1 cellular context compared by ENCODE assay signal in genomic region chr9:112541690-112542089, GRCh38.
A peak's percentile ranks its signal among the peaks of the same experiment; 100 is the strongest.
TF ChIP-seq lines count a peak whose summit lies in the region.

No MANE protein-coding gene starts in this region.

TF ChIP-seq in K562, 482 proteins besides CTCF, POLR2A, EP300 and RAD21 (continues in another document):
- TF ChIP-seq SMARCE1 (IDR thresholded peaks at IDR 0.05) (peak; percentile 46; the same call in 1 of the 2 replicates), MCM7 (IDR thresholded peaks at IDR 0.05) (no peak), ELK1 (CRISPR knock-in tag; IDR thresholded peaks at IDR 0.05) (no peak), ZBTB11 (CRISPR knock-in tag; IDR thresholded peaks at IDR 0.05) (no peak), SNIP1 (IDR thresholded peaks at IDR 0.05; ENCODE audit: low read depth) (no peak), ZNF121 (CRISPR knock-in tag; conservative IDR thresholded peaks at IDR 0.05) (no peak), FOXJ2 (tag; IDR thresholded peaks at IDR 0.05) (no peak), ARID1B (IDR thresholded peaks at IDR 0.05) (peak; percentile 35; the same call in 1 of the 2 replicates), GATAD2B (IDR thresholded peaks at IDR 0.05; ENCODE audit: borderline replicate concordance) (no peak), IFI16 (CRISPR knock-in tag; IDR thresholded peaks at IDR 0.05) (no peak), ZNF668 (CRISPR knock-in tag; IDR thresholded peaks at IDR 0.05) (peak; percentile 15; the same call in 1 of the 2 replicates), EHMT2 (IDR thresholded peaks at IDR 0.05) (0 out of 2 replicates have a peak, but pooled peaks have one; percentile 16), GTF3C2 (IDR thresholded peaks at IDR 0.05; ENCODE audit: borderline replicate concordance, extremely low read depth, insufficient read length) (no peak), RUNX1 (IDR thresholded peaks at IDR 0.05; ENCODE audit: low read depth) (no peak), MEIS2 (IDR thresholded peaks at IDR 0.05; ENCODE audit: partially characterized antibody) (peak; percentile 63), ZNF316 (IDR thresholded peaks at IDR 0.05) (no peak), ZNF124 (CRISPR knock-in tag; IDR thresholded peaks at IDR 0.05) (no peak), ZNF354B (CRISPR knock-in tag; IDR thresholded peaks at IDR 0.05) (no peak), LEF1 (IDR thresholded peaks at IDR 0.05) (no peak), CREB3L1 (IDR thresholded peaks at IDR 0.05; ENCODE audit: borderline replicate concordance, low read depth) (no peak), RCOR1 (IDR thresholded peaks at IDR 0.05; ENCODE audit: borderline replicate concordance in 1 of 2, low read depth in 2 of 2, low read length in 2 of 2) (0 out of 4 replicates have a peak, but pooled peaks of 1 of the 2 experiments have one; percentile 35), ATF1 (CRISPR knock-in tag; IDR thresholded peaks at IDR 0.05) (no peak), ATF1 (tag; IDR thresholded peaks at IDR 0.05) (no peak), CHD4 (IDR thresholded peaks at IDR 0.05; ENCODE audit: insufficient read depth, insufficient replicate concordance, low read depth, low read length, poor library complexity, severe bottlenecking) (peak; percentile 59), VEZF1 (CRISPR knock-in tag; IDR thresholded peaks at IDR 0.05) (0 out of 2 replicates have a peak, but pooled peaks have one; percentile 4), PREB (CRISPR knock-in tag; IDR thresholded peaks at IDR 0.05) (no peak), ZNF140 (CRISPR knock-in tag; IDR thresholded peaks at IDR 0.05) (no peak), HDAC2 (IDR thresholded peaks at IDR 0.05) (0 out of 2 replicates have a peak, but pooled peaks have one; percentile 33), ZFX (CRISPR knock-in tag; IDR thresholded peaks at IDR 0.05) (no peak), PKNOX1 (IDR thresholded peaks at IDR 0.05) (peak; percentile 26; the same call in 1 of the 2 replicates), BCOR (IDR thresholded peaks at IDR 0.05) (0 out of 2 replicates have a peak, but pooled peaks have one; percentile 15), ZKSCAN1 (IDR thresholded peaks at IDR 0.05; ENCODE audit: low read depth, low read length) (no peak), CTCFL (IDR thresholded peaks at IDR 0.05; ENCODE audit: borderline replicate concordance, insufficient read depth, low read depth, low read length, poor library complexity, severe bottlenecking) (no peak), HNRNPK (IDR thresholded peaks at IDR 0.05; ENCODE audit: low read depth, low read length, poor library complexity, severe bottlenecking) (no peak), SAP30 (IDR thresholded peaks at IDR 0.05; ENCODE audit: borderline replicate concordance, insufficient read depth, low read depth, low read length, poor library complexity, severe bottlenecking) (no peak), ZNF445 (CRISPR knock-in tag; IDR thresholded peaks at IDR 0.05; ENCODE audit: low read depth) (no peak), KAT2B (IDR thresholded peaks at IDR 0.05; ENCODE audit: low read depth, low read length) (no peak), ZNF584 (CRISPR knock-in tag; IDR thresholded peaks at IDR 0.05; ENCODE audit: low read depth) (no peak)
- TF ChIP-seq, protein P1, sequence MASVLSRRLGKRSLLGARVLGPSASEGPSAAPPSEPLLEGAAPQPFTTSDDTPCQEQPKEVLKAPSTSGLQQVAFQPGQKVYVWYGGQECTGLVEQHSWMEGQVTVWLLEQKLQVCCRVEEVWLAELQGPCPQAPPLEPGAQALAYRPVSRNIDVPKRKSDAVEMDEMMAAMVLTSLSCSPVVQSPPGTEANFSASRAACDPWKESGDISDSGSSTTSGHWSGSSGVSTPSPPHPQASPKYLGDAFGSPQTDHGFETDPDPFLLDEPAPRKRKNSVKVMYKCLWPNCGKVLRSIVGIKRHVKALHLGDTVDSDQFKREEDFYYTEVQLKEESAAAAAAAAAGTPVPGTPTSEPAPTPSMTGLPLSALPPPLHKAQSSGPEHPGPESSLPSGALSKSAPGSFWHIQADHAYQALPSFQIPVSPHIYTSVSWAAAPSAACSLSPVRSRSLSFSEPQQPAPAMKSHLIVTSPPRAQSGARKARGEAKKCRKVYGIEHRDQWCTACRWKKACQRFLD (CRISPR knock-in tag; IDR thresholded peaks at IDR 0.05) = no peak
- TF ChIP-seq, protein P2, sequence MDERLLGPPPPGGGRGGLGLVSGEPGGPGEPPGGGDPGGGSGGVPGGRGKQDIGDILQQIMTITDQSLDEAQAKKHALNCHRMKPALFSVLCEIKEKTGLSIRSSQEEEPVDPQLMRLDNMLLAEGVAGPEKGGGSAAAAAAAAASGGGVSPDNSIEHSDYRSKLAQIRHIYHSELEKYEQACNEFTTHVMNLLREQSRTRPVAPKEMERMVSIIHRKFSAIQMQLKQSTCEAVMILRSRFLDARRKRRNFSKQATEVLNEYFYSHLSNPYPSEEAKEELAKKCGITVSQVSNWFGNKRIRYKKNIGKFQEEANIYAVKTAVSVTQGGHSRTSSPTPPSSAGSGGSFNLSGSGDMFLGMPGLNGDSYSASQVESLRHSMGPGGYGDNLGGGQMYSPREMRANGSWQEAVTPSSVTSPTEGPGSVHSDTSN (CRISPR knock-in tag; IDR thresholded peaks at IDR 0.05; ENCODE audit: low read depth) = no peak
- TF ChIP-seq, protein P2 (tag; conservative IDR thresholded peaks at IDR 0.05; ENCODE audit: low read depth) = peak; percentile 78
